In the genomic region with DNA sequence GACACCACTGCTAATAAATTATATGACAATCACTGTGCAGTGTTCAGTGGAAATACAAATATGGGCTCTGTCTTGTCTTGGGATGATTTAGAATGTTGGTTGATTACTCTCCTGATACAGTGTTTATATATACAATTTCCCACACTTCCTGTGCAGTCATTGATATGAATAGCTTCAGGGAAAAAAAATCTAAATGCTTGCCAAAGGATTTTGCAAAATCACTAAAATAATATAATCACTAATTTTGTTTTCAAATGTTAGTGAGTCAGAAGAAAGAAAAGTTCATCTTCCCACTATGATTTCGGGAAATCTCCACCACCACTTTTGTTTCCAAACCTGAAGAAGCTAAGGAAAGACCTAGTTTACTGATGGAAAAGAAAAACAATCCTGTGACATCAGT, we compare ENCODE assay signal across 1 cellular context.
TF ChIP-seq lines count a peak whose summit lies in the region.

No MANE protein-coding gene starts in this region.

TF ChIP-seq in SK-N-SH treated with all-trans-retinoic acid at 6 μM for 48 hours, 23 proteins besides CTCF, POLR2A, EP300 and RAD21 (continued from another document):
- TF ChIP-seq, protein P1, sequence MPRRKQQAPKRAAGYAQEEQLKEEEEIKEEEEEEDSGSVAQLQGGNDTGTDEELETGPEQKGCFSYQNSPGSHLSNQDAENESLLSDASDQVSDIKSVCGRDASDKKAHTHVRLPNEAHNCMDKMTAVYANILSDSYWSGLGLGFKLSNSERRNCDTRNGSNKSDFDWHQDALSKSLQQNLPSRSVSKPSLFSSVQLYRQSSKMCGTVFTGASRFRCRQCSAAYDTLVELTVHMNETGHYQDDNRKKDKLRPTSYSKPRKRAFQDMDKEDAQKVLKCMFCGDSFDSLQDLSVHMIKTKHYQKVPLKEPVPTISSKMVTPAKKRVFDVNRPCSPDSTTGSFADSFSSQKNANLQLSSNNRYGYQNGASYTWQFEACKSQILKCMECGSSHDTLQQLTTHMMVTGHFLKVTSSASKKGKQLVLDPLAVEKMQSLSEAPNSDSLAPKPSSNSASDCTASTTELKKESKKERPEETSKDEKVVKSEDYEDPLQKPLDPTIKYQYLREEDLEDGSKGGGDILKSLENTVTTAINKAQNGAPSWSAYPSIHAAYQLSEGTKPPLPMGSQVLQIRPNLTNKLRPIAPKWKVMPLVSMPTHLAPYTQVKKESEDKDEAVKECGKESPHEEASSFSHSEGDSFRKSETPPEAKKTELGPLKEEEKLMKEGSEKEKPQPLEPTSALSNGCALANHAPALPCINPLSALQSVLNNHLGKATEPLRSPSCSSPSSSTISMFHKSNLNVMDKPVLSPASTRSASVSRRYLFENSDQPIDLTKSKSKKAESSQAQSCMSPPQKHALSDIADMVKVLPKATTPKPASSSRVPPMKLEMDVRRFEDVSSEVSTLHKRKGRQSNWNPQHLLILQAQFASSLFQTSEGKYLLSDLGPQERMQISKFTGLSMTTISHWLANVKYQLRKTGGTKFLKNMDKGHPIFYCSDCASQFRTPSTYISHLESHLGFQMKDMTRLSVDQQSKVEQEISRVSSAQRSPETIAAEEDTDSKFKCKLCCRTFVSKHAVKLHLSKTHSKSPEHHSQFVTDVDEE (CRISPR knock-in tag; IDR thresholded peaks at IDR 0.05), result no peak
- TF ChIP-seq CREB5 (CRISPR knock-in tag; IDR thresholded peaks at IDR 0.05; ENCODE audit: low read depth) (no peak), ZFP30 (CRISPR knock-in tag; IDR thresholded peaks at IDR 0.05) (no peak), ZFP3 (CRISPR knock-in tag; IDR thresholded peaks at IDR 0.05) (no peak), ZNF565 (CRISPR knock-in tag; conservative IDR thresholded peaks at IDR 0.05; ENCODE audit: low read depth) (no peak), ZC3H10 (CRISPR knock-in tag; IDR thresholded peaks at IDR 0.05) (no peak; the same call in 1 of the 2 replicates), RARB (CRISPR knock-in tag; IDR thresholded peaks at IDR 0.05) (no peak), GLIS3 (CRISPR knock-in tag; IDR thresholded peaks at IDR 0.05) (no peak), CSDC2 (CRISPR knock-in tag; IDR thresholded peaks at IDR 0.05) (no peak)
- TF ChIP-seq, protein P2, sequence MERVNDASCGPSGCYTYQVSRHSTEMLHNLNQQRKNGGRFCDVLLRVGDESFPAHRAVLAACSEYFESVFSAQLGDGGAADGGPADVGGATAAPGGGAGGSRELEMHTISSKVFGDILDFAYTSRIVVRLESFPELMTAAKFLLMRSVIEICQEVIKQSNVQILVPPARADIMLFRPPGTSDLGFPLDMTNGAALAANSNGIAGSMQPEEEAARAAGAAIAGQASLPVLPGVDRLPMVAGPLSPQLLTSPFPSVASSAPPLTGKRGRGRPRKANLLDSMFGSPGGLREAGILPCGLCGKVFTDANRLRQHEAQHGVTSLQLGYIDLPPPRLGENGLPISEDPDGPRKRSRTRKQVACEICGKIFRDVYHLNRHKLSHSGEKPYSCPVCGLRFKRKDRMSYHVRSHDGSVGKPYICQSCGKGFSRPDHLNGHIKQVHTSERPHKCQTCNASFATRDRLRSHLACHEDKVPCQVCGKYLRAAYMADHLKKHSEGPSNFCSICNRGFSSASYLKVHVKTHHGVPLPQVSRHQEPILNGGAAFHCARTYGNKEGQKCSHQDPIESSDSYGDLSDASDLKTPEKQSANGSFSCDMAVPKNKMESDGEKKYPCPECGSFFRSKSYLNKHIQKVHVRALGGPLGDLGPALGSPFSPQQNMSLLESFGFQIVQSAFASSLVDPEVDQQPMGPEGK (CRISPR knock-in tag; IDR thresholded peaks at IDR 0.05; ENCODE audit: borderline replicate concordance), result no peak
TF ChIP-seq in SK-N-SH treated with all-trans-retinoic acid at 6 μM for 48 hours: peak in this region for 0.
